Comparison of ENCODE assay signal across 1 cellular context in genomic region chr10:7486533-7486932, GRCh38.
TF ChIP-seq lines count a peak whose summit lies in the region.

No MANE protein-coding gene starts in this region.

TF ChIP-seq in K562, 482 proteins besides CTCF, POLR2A, EP300 and RAD21 (continued from another document):
- TF ChIP-seq ATF2 (CRISPR knock-in tag; IDR thresholded peaks at IDR 0.05) (no peak), OTX1 (CRISPR knock-in tag; IDR thresholded peaks at IDR 0.05) (no peak), CBX3 (IDR thresholded peaks at IDR 0.05; ENCODE audit: borderline replicate concordance in 1 of 2, low read length in 2 of 2) (no peak), CLOCK (CRISPR knock-in tag; IDR thresholded peaks at IDR 0.05; ENCODE audit: borderline replicate concordance) (no peak), ZNF140 (CRISPR knock-in tag; IDR thresholded peaks at IDR 0.05) (no peak), NFIX (CRISPR knock-in tag; IDR thresholded peaks at IDR 0.05; ENCODE audit: low read depth) (no peak), MYC (IDR thresholded peaks at IDR 0.05; ENCODE audit: low read depth, low read length) (no peak), MYC (CRISPR knock-in tag; IDR thresholded peaks at IDR 0.05; ENCODE audit: borderline replicate concordance, low read depth) (no peak), ZNF551 (CRISPR knock-in tag; IDR thresholded peaks at IDR 0.05) (no peak), GMEB1 (CRISPR knock-in tag; IDR thresholded peaks at IDR 0.05) (no peak), RFX5 (IDR thresholded peaks at IDR 0.05; ENCODE audit: low read depth, low read length) (no peak), ZBTB7A (IDR thresholded peaks at IDR 0.05; ENCODE audit: borderline replicate concordance, control insufficient read depth, low read depth, low read length) (no peak), POLR3G (IDR thresholded peaks at IDR 0.05; ENCODE audit: extremely low read depth, insufficient read length, insufficient replicate concordance) (no peak), ZNF76 (CRISPR knock-in tag; IDR thresholded peaks at IDR 0.05; ENCODE audit: borderline replicate concordance) (no peak), ZNF740 (CRISPR knock-in tag; IDR thresholded peaks at IDR 0.05) (no peak), ZNF740 (tag; IDR thresholded peaks at IDR 0.05) (no peak), ZNF785 (CRISPR knock-in tag; IDR thresholded peaks at IDR 0.05) (no peak), MAFG (tag; conservative IDR thresholded peaks at IDR 0.05) (peak; percentile 91), ADNP (tag; IDR thresholded peaks at IDR 0.05) (no peak), ZHX1 (conservative IDR thresholded peaks at IDR 0.05; ENCODE audit: low read length) (no peak), MAFF (IDR thresholded peaks at IDR 0.05; ENCODE audit: low read length) (peak; percentile 60; the same call in 1 of the 2 replicates), MEIS2 (IDR thresholded peaks at IDR 0.05; ENCODE audit: partially characterized antibody) (no peak), ZBTB17 (CRISPR knock-in tag; IDR thresholded peaks at IDR 0.05) (no peak), C11orf30 (IDR thresholded peaks at IDR 0.05; ENCODE audit: low read depth) (peak; percentile 80), NFYB (IDR thresholded peaks at IDR 0.05; ENCODE audit: extremely low read depth, insufficient read length) (no peak), NFE2L1 (tag; IDR thresholded peaks at IDR 0.05; ENCODE audit: borderline replicate concordance, low read depth) (peak; percentile 76), PHTF2 (CRISPR knock-in tag; IDR thresholded peaks at IDR 0.05) (no peak), ZNF316 (IDR thresholded peaks at IDR 0.05) (peak; percentile 76), DMBX1 (CRISPR knock-in tag; IDR thresholded peaks at IDR 0.05; ENCODE audit: borderline replicate concordance) (no peak), ZBTB11 (CRISPR knock-in tag; IDR thresholded peaks at IDR 0.05) (no peak), SOX6 (IDR thresholded peaks at IDR 0.05) (no peak)
